Comparison of ENCODE assay signal across 8 cellular contexts in genomic region chr19:45403781-45404556, GRCh38. TPM values are rescaled to one million over a fixed set of nuclear protein-coding genes. Genes with fewer than 3 reads are reported as not detected.
DNase-seq lines count a peak whose midpoint lies in the region; ATAC-seq and TF ChIP-seq lines count a peak whose summit lies in the region.

No MANE protein-coding gene starts in this region.

- ATAC-seq in mucosa of descending colon (peak; percentile 25), HG02642 (IDR thresholded peaks at IDR 0.05; ENCODE audit: poor library complexity, unreplicated experiment) (no peak)

- H3K4me2 ChIP-seq in DOHH2 (ENCODE audit: low read length): peak overlapping the region; percentile 91

- H3K36me3 ChIP-seq in DOHH2 (ENCODE audit: control insufficient read depth, low read length) (peaks cover 10% of the 10 kb centered on the region), duodenal mucosa (ENCODE audit: control insufficient read depth in 1 of 2, insufficient read depth in 2 of 2, low read length in 2 of 2) (no peaks in the 10 kb centered on the region), mucosa of descending colon (ENCODE audit: low read depth) (no peaks in the 10 kb centered on the region), thymus (ENCODE audit: control insufficient read depth, insufficient read depth) (no peaks in the 10 kb centered on the region)

- no peaks in the 10 kb centered on the region for H4K20me1 ChIP-seq in DOHH2 (ENCODE audit: control insufficient read depth, insufficient read depth, low read depth, low read length)

- peaks cover 50% of the 10 kb centered on the region for H3K4me1 ChIP-seq in DOHH2 (ENCODE audit: control insufficient read depth, low read length)
- H3K4me1 ChIP-seq in duodenal mucosa (ENCODE audit: control insufficient read depth in 1 of 2, insufficient read depth in 2 of 2, low read length in 2 of 2): peaks cover 26 to 45% of the 10 kb centered on the region in 2 donors
- H3K4me1 ChIP-seq in mucosa of descending colon (ENCODE audit: low read depth): peaks cover 27% of the 10 kb centered on the region
- H3K4me1 ChIP-seq in thymus (ENCODE audit: control insufficient read depth, insufficient read depth, low read length): peaks cover 12% of the 10 kb centered on the region

- 30% methylated on average over 25 of the region's 25 CpGs for WGBS in thymus

- TF ChIP-seq CTCF in DOHH2 (IDR thresholded peaks at IDR 0.05; ENCODE audit: low read depth, low read length, poor library complexity, severe bottlenecking) (peak; percentile 90), mucosa of descending colon (IDR thresholded peaks at IDR 0.05) (peak; percentile 38)

- intact Hi-C loops in mucosa of descending colon (cut with DNase I, micrococcal nuclease): no loop called here

- no peak overlapping the region for H3K27ac ChIP-seq in DOHH2 (ENCODE audit: low read depth, low read length)
- no peak overlapping the region for H3K27ac ChIP-seq in duodenal mucosa (ENCODE audit: low read depth, low read length)
- H3K27ac ChIP-seq in thymus (ENCODE audit: low read depth): peak overlapping the region; percentile 15

- H3K79me2 ChIP-seq in DOHH2 (ENCODE audit: control insufficient read depth, low read length): peaks cover 25% of the 10 kb centered on the region

- H3K27me3 ChIP-seq in DOHH2 (ENCODE audit: control insufficient read depth, low read length) (peaks cover 12% of the 10 kb centered on the region), duodenal mucosa (ENCODE audit: control insufficient read depth in 1 of 2, insufficient read depth in 2 of 2, low read length in 2 of 2) (peaks cover 3 to 5% of the 10 kb centered on the region in 2 donors), thymus (ENCODE audit: control insufficient read depth, insufficient read depth) (peaks cover 30% of the 10 kb centered on the region)

- H3K9me2 ChIP-seq in DOHH2 (replicated peaks; ENCODE audit: control insufficient read depth, low read length): no peaks in the 10 kb centered on the region

- peaks cover 12% of the 10 kb centered on the region; the same call in 1 of the 2 replicates for H3F3A ChIP-seq in DOHH2 (ENCODE audit: control insufficient read depth, insufficient read depth)

- peak overlapping the region; percentile 76 to 89 for H3K9ac ChIP-seq in duodenal mucosa (ENCODE audit: low read depth in 1 of 2, low read length in 2 of 2)

- no peaks in the 10 kb centered on the region for H3K9me3 ChIP-seq in DOHH2 (ENCODE audit: control insufficient read depth, insufficient read depth, low read length)
- H3K9me3 ChIP-seq in duodenal mucosa (ENCODE audit: control insufficient read depth in 1 of 2, low read length in 2 of 2): no peaks in the 10 kb centered on the region
- no peaks in the 10 kb centered on the region for H3K9me3 ChIP-seq in mucosa of descending colon
- no peaks in the 10 kb centered on the region for H3K9me3 ChIP-seq in thymus (ENCODE audit: control insufficient read depth)

- H3K4me3 ChIP-seq in DOHH2 (ENCODE audit: low read length) (peak overlapping the region; percentile 95), duodenal mucosa (ENCODE audit: low read depth in 1 of 2, low read length in 2 of 2) (peak overlapping the region; percentile 83 to 95), mucosa of descending colon (peak overlapping the region; percentile 36), thymus (ENCODE audit: low read length) (peak overlapping the region; percentile 60)

- DNase-seq in LoVo (ENCODE audit: low spot score) (peak; percentile 80), mucosa of descending colon (peak; percentile 82 to 87 (median 83)), NCI-H226 (no peak)
- peak; percentile 52 to 59 for DNase-seq in activated CD4-positive, alpha-beta T cell treated with anti-CD3 and anti-CD28 coated beads for 4 hours

RNA-seq across cellular contexts. Expression of gene PPP1R13L, which starts 0.9 kb away (rescaled TPM):
- total RNA-seq in mucosa of descending colon: 10 to 100 TPM; 21.1 to 36.7 (median 30.8) TPM
- polyA plus RNA-seq in thymus: 41.6 TPM

RNA-seq across cellular contexts. Expression of gene POLR1G, which starts 2.5 kb away (rescaled TPM):
- 1 to 10 TPM; 3.2 to 4.1 (median 3.2) TPM for total RNA-seq in mucosa of descending colon
- polyA plus RNA-seq in thymus: 1.8 TPM

RNA-seq across cellular contexts. Expression of gene ERCC1, which starts 19.7 kb away (rescaled TPM):
- total RNA-seq in mucosa of descending colon: 10 to 100 TPM; 37.7 to 51.2 (median 46.6) TPM
- 42.6 TPM for polyA plus RNA-seq in thymus

RNA-seq across cellular contexts. Expression of gene ERCC2, which starts 33.6 kb away (rescaled TPM):
- total RNA-seq in mucosa of descending colon: 10 to 100 TPM; 11.2 to 22.9 (median 14.7) TPM
- polyA plus RNA-seq in thymus: 14.2 TPM

Comparison
In these comparisons a context has a peak if more than half of its experiments do, and no peak if none do; other contexts are left out.
1. H3K4me3 ChIP-seq: peak in every context shown above with its lines; median percentile 95 in DOHH2; 89 in duodenal mucosa; 60 in thymus; 36 in mucosa of descending colon.